In genomic region chr18:42072407-42072806, GRCh38 we compare ENCODE assay signal across 17 cellular contexts.
DNase-seq lines count a peak whose midpoint lies in the region; ATAC-seq, FAIRE-seq and TF ChIP-seq lines count a peak whose summit lies in the region.
"Had no signal": no experiment of that assay in that cellular context is flagged by ENCODE, and none has a peak within 500 bp of the region (broad histone marks: within the 10 kb centered on the region; RNA-seq: fewer than 3 reads in every experiment).

No MANE protein-coding gene starts in this region.

- no TSS peak for BruUV-seq in HepG2 (replicated peaks; lab: Mats Ljungman, UMichigan)

- intact Hi-C loops in HepG2 (cut with micrococcal nuclease; ENCODE audit: unreplicated experiment), result no loop called here
- intact Hi-C loops in right lobe of liver (cut with DNase I), result no loop called here
- intact Hi-C loops in gastrocnemius medialis (cut with DNase I; ENCODE audit: low total_unique reads), result no loop called here

- no peak overlapping the region for H3K27ac ChIP-seq in HepG2 (ENCODE audit: extremely low read length, insufficient read depth, low read length)
- H3K27ac ChIP-seq in right lobe of liver, result no peak overlapping the region
- no peak overlapping the region for H3K27ac ChIP-seq in H1 (ENCODE audit: low read depth, low read length)
- H3K27ac ChIP-seq in upper lobe of left lung, result no peak overlapping the region
- no peak overlapping the region for H3K27ac ChIP-seq in gastrocnemius medialis
- H3K27ac ChIP-seq in hepatocyte, result no peak overlapping the region

- DNase-seq in HepG2 (ENCODE audit: low spot score), result no peak
- no peak for DNase-seq in right lobe of liver
- DNase-seq in H1 (ENCODE audit: low read depth in 1 of 2, low spot score in 2 of 2), result no peak
- no peak for DNase-seq in upper lobe of left lung
- no peak for DNase-seq in DMS 273 treated with DMSO at 0.1 percent for 48 hours (lab: John Stamatoyannopoulos, UW)
- DNase-seq in gastrocnemius medialis, result no peak
- DNase-seq in hepatocyte (ENCODE audit: low spot score), result no peak
- DNase-seq: central memory CD4-positive, alpha-beta T cell; effector memory CD8-positive, alpha-beta T cell; EL; IMR-90; naive thymus-derived CD8-positive, alpha-beta T cell; NCI-H2081 treated with DMSO at 0.1 percent for 48 hours; NCI-H510A treated with DMSO at 0.1 percent for 48 hours; posterior cingulate gyrus had no signal

- no peak for TF ChIP-seq RAD21 in HepG2 (CRISPR knock-in tag; IDR thresholded peaks at IDR 0.05)
- TF ChIP-seq RAD21 in H1 (IDR thresholded peaks at IDR 0.05 in 1 of 2, conservative IDR thresholded peaks at IDR 0.05 in 1 of 2; ENCODE audit: low read depth in 2 of 2, low read length in 2 of 2), result no peak

- no peaks in the 10 kb centered on the region for H3K9me2 ChIP-seq in hepatocyte (replicated peaks; ENCODE audit: insufficient read depth)

- H3K9me3 ChIP-seq in HepG2 (ENCODE audit: low read length) (no peaks in the 10 kb centered on the region), right lobe of liver (no peaks in the 10 kb centered on the region), H1 (ENCODE audit: insufficient read depth in 2 of 2, low read depth in 1 of 2, low read length in 1 of 2) (no peaks in the 10 kb centered on the region), upper lobe of left lung (no peaks in the 10 kb centered on the region), gastrocnemius medialis (no peaks in the 10 kb centered on the region), hepatocyte (ENCODE audit: low read depth) (no peaks in the 10 kb centered on the region)

- no peak for FAIRE-seq in HepG2 (lab: Jason Lieb, UNC)
- no peak for FAIRE-seq in H1 (lab: Jason Lieb, UNC)
- FAIRE-seq: GM12891 had no signal

- no peaks in the 10 kb centered on the region for H3K79me1 ChIP-seq in H1 (ENCODE audit: low read depth, low read length)

- 88% methylated on average over 4 of the region's 4 CpGs for WGBS in HepG2 (ENCODE audit: low lambda C conversion rate)
- 100% methylated on average over 2 of the region's 4 CpGs for WGBS in right lobe of liver (ENCODE audit: insufficient coverage, low coverage, low lambda C conversion rate, missing lambda C conversion rate)
- WGBS in H1 (ENCODE audit: extremely low coverage in 1 of 2, insufficient coverage in 1 of 2, insufficient read length in 1 of 2, insufficient replicate concordance in 2 of 2, low coverage in 1 of 2, low lambda C conversion rate in 2 of 2, missing lambda C conversion rate in 1 of 2), 2 experiments, result 99% methylated on average over 4 of the region's 4 CpGs; no CpG with 5 or more reads in 1 of the 2 experiments
- WGBS in upper lobe of left lung, 2 donors, result 88 to 97% methylated on average over 4 of the region's 4 CpGs
- 89% methylated on average over 4 of the region's 4 CpGs for WGBS in hepatocyte (ENCODE audit: low lambda C conversion rate, missing lambda C conversion rate)

- H2AFZ ChIP-seq in HepG2 (ENCODE audit: low read length), result no peak overlapping the region
- no peak overlapping the region for H2AFZ ChIP-seq in H1 (ENCODE audit: low read length)
- H2AFZ ChIP-seq in hepatocyte, result no peak overlapping the region

- no peaks in the 10 kb centered on the region for H3K79me2 ChIP-seq in HepG2 (ENCODE audit: insufficient read depth, low read length)
- no peaks in the 10 kb centered on the region for H3K79me2 ChIP-seq in H1 (ENCODE audit: control insufficient read depth in 1 of 2, insufficient read depth in 2 of 2, low read length in 2 of 2)
- H3K79me2 ChIP-seq in hepatocyte, result no peaks in the 10 kb centered on the region

- no peak overlapping the region for H3K23ac ChIP-seq in H1 (ENCODE audit: insufficient read length)

- in situ Hi-C loops in HepG2 (cut with HindIII; ENCODE audit: extremely low pct_ligation_motif_present, low pct_unique_long_range_greater_than_20kb), result no loop called here
- in situ Hi-C loops in gastrocnemius medialis (cut with MboI; ENCODE audit: low sequenced_read_pairs in 4 of 4), result no loop called here

- TF ChIP-seq EP300 in HepG2 (IDR thresholded peaks at IDR 0.05; ENCODE audit: low read depth in 2 of 2, low read length in 2 of 2), result no peak
- no peak for TF ChIP-seq EP300 in HepG2 (CRISPR knock-in tag; IDR thresholded peaks at IDR 0.05; ENCODE audit: borderline replicate concordance)
- no peak for TF ChIP-seq EP300 in H1 (IDR thresholded peaks at IDR 0.05; ENCODE audit: borderline replicate concordance in 1 of 2, low read depth in 2 of 2, low read length in 2 of 2)
- no peak for TF ChIP-seq EP300 in upper lobe of left lung (IDR thresholded peaks at IDR 0.05)

- H2AK5ac ChIP-seq in H1 (ENCODE audit: low read depth, low read length), result no peak overlapping the region

- H3K14ac ChIP-seq in H1 (ENCODE audit: insufficient read length), result no peak overlapping the region

- no peak overlapping the region for H3K56ac ChIP-seq in H1 (replicated peaks; ENCODE audit: insufficient read length, low read depth, low read length)

- no peaks in the 10 kb centered on the region for H4K20me1 ChIP-seq in HepG2 (ENCODE audit: insufficient read depth, low read length)
- no peaks in the 10 kb centered on the region for H4K20me1 ChIP-seq in H1 (replicated peaks in 1 of 2; ENCODE audit: control insufficient read depth in 1 of 2, insufficient read depth in 2 of 2, low read length in 2 of 2)
- H4K20me1 ChIP-seq in hepatocyte (ENCODE audit: insufficient read depth, poor library complexity, severe bottlenecking), result no peaks in the 10 kb centered on the region

- H3K4me1 ChIP-seq in HepG2 (ENCODE audit: insufficient read depth, low read length), result no peaks in the 10 kb centered on the region
- peaks cover 0 to 6% (median 0%) of the 10 kb centered on the region in 4 donors for H3K4me1 ChIP-seq in right lobe of liver
- no peaks in the 10 kb centered on the region for H3K4me1 ChIP-seq in H1 (replicated peaks in 1 of 4; ENCODE audit: control insufficient read depth in 3 of 4, insufficient read depth in 4 of 4, low read length in 3 of 4)
- no peaks in the 10 kb centered on the region for H3K4me1 ChIP-seq in upper lobe of left lung
- H3K4me1 ChIP-seq in gastrocnemius medialis, result no peaks in the 10 kb centered on the region
- H3K4me1 ChIP-seq in hepatocyte (ENCODE audit: insufficient read depth), result no peaks in the 10 kb centered on the region

- no peak overlapping the region for H3K4me3 ChIP-seq in HepG2 (replicated peaks in 1 of 3; ENCODE audit: insufficient read depth in 1 of 3, low read depth in 2 of 3, low read length in 3 of 3)
- H3K4me3 ChIP-seq in right lobe of liver, result no peak overlapping the region
- no peak overlapping the region for H3K4me3 ChIP-seq in H1 (ENCODE audit: extremely low read depth in 1 of 4, insufficient read depth in 2 of 4, low read depth in 3 of 4, low read length in 4 of 4)
- no peak overlapping the region for H3K4me3 ChIP-seq in upper lobe of left lung
- no peak overlapping the region for H3K4me3 ChIP-seq in gastrocnemius medialis
- H3K4me3 ChIP-seq in hepatocyte, result no peak overlapping the region

- H4K5ac ChIP-seq in H1 (ENCODE audit: insufficient read length, low read depth, low read length), result no peak overlapping the region

- H2BK12ac ChIP-seq in H1 (ENCODE audit: low read depth, low read length), result no peak overlapping the region

- POLR2A ChIA-PET in HepG2 (lab: Yijun Ruan, JAX) (no interaction called here), H1 (lab: Charles Lee; ENCODE audit: partially characterized antibody) (no interaction called here)

- H3K4me2 ChIP-seq in HepG2 (ENCODE audit: low read depth, low read length), result no peak overlapping the region
- H3K4me2 ChIP-seq in H1 (ENCODE audit: insufficient read depth in 1 of 2, low read depth in 2 of 2, low read length in 2 of 2), result no peak overlapping the region
- no peak overlapping the region for H3K4me2 ChIP-seq in hepatocyte

- TF ChIP-seq CTCF in HepG2 (CRISPR knock-in tag; IDR thresholded peaks at IDR 0.05) (no peak), right lobe of liver (IDR thresholded peaks at IDR 0.05) (no peak), LNCAP (IDR thresholded peaks at IDR 0.05) (peak; percentile 19; the same call in 1 of the 2 replicates), H1 (IDR thresholded peaks at IDR 0.05; ENCODE audit: control extremely low read depth in 1 of 3, insufficient read depth in 1 of 3, low read depth in 1 of 3, low read length in 3 of 3) (peak in 2 of 3 experiments; percentile 25 to 26; a peak in 3 of 4 replicates), upper lobe of left lung (IDR thresholded peaks at IDR 0.05) (no peak), gastrocnemius medialis (IDR thresholded peaks at IDR 0.05 in 4 of 5, conservative IDR thresholded peaks at IDR 0.05 in 1 of 5) (no peak), hepatocyte (IDR thresholded peaks at IDR 0.05; ENCODE audit: poor library complexity) (no peak)

- no peak overlapping the region for H4K8ac ChIP-seq in H1 (ENCODE audit: extremely low read depth, insufficient read depth, low read length)

- no peak overlapping the region for H2BK5ac ChIP-seq in H1 (ENCODE audit: low read depth, low read length)

- TF ChIP-seq POLR2A in HepG2 (IDR thresholded peaks at IDR 0.05; ENCODE audit: insufficient read depth in 1 of 2, low read depth in 2 of 2, low read length in 2 of 2) (no peak), right lobe of liver (IDR thresholded peaks at IDR 0.05) (no peak), H1 (IDR thresholded peaks at IDR 0.05; ENCODE audit: control extremely low read depth in 1 of 2, low read depth in 2 of 2, low read length in 2 of 2) (no peak), upper lobe of left lung (IDR thresholded peaks at IDR 0.05) (no peak), gastrocnemius medialis (IDR thresholded peaks at IDR 0.05) (no peak)

- H3K36me3 ChIP-seq in HepG2 (replicated peaks in 1 of 2; ENCODE audit: control insufficient read depth in 1 of 2, insufficient read depth in 2 of 2, low read length in 2 of 2) (peaks cover 4 to 27% of the 10 kb centered on the region in 2 experiments; a peak in 4 of 5 replicates), right lobe of liver (peaks cover 0 to 6% (median 0%) of the 10 kb centered on the region in 4 donors), H1 (ENCODE audit: control insufficient read depth in 2 of 4, insufficient read depth in 4 of 4, low read length in 3 of 4) (peaks cover 0 to 15% (median 7%) of the 10 kb centered on the region in 4 experiments; a peak in 3 of 8 replicates), upper lobe of left lung (peaks cover 0 to 60% (median 12%) of the 10 kb centered on the region in 4 donors), gastrocnemius medialis (peaks cover 0 to 44% of the 10 kb centered on the region in 2 donors), hepatocyte (replicated peaks; ENCODE audit: insufficient read depth, low read depth) (no peaks in the 10 kb centered on the region)

- no peaks in the 10 kb centered on the region for H3K27me3 ChIP-seq in HepG2 (ENCODE audit: control insufficient read depth in 1 of 2, insufficient read depth in 2 of 2, low read length in 2 of 2)
- no peaks in the 10 kb centered on the region for H3K27me3 ChIP-seq in right lobe of liver
- no peaks in the 10 kb centered on the region for H3K27me3 ChIP-seq in H1 (replicated peaks in 1 of 4; ENCODE audit: control insufficient read depth in 3 of 4, extremely low read depth in 1 of 4, insufficient read depth in 3 of 4, low read length in 3 of 4)
- no peaks in the 10 kb centered on the region for H3K27me3 ChIP-seq in upper lobe of left lung
- no peaks in the 10 kb centered on the region for H3K27me3 ChIP-seq in gastrocnemius medialis
- no peaks in the 10 kb centered on the region for H3K27me3 ChIP-seq in hepatocyte

- H2BK15ac ChIP-seq in H1 (ENCODE audit: low read length), result no peak overlapping the region

- H2BK120ac ChIP-seq in H1 (replicated peaks; ENCODE audit: low read depth, low read length), result no peak overlapping the region

- CTCF ChIA-PET in HepG2 (lab: Yijun Ruan, JAX; ENCODE audit: low intra/inter-chr PET ratio, low total read pairs) (no interaction called here), H1 (lab: Charles Lee; ENCODE audit: partially characterized antibody) (interaction anchor here (0.6 kb wide), 1 partner anchor 1526 kb away, joined by 3 read pairs; no protein-coding TSS in a partner anchor)

- no peak overlapping the region for H2BK20ac ChIP-seq in H1 (ENCODE audit: low read length)

- no peak overlapping the region for H3K4ac ChIP-seq in H1 (replicated peaks; ENCODE audit: insufficient read length, low read depth, low read length)

- ATAC-seq in HepG2 (no peak), right lobe of liver (no peak), upper lobe of left lung (ENCODE audit: low FRiP score in 2 of 2) (no peak), gastrocnemius medialis (no peak)
- ATAC-seq: effector memory CD8-positive, alpha-beta T cell; naive thymus-derived CD8-positive, alpha-beta T cell had no signal

- no peak overlapping the region for H3K18ac ChIP-seq in H1 (ENCODE audit: extremely low read depth, low read length)

- H3K9ac ChIP-seq in HepG2 (ENCODE audit: insufficient read depth, low read depth, low read length) (no peak overlapping the region), H1 (replicated peaks in 1 of 4; ENCODE audit: extremely low read depth in 1 of 4, low read depth in 3 of 4, low read length in 3 of 4) (no peak overlapping the region)

- no peaks in the 10 kb centered on the region for H3K23me2 ChIP-seq in H1 (ENCODE audit: low read depth, low read length)

- H4K91ac ChIP-seq in H1 (replicated peaks; ENCODE audit: insufficient read length, low read length), result no peak overlapping the region

Comparison
In these comparisons a context has a peak if more than half of its experiments do, and no peak if none do; other contexts are left out.
1. CTCF ChIP-seq: peak in LNCAP (single experiment) and H1 (2 of 3); none in HepG2 (single experiment), right lobe of liver (0 of 4), upper lobe of left lung (0 of 6), gastrocnemius medialis (0 of 5) and hepatocyte (single experiment).
2. Of the 41 proteins assayed by ChIP-seq in both HepG2 and H1: peak only in HepG2: none; only in H1: CTCF; in both: none; in neither: 40.